Comparison of ENCODE assay signal across 1 cellular context in genomic region chr5:172906888-172907287, GRCh38.
TF ChIP-seq lines count a peak whose summit lies in the region.

No MANE protein-coding gene starts in this region.

TF ChIP-seq in GM23338, 12 proteins besides CTCF, POLR2A, EP300 and RAD21 (continued from another document):
- TF ChIP-seq, protein P1, sequence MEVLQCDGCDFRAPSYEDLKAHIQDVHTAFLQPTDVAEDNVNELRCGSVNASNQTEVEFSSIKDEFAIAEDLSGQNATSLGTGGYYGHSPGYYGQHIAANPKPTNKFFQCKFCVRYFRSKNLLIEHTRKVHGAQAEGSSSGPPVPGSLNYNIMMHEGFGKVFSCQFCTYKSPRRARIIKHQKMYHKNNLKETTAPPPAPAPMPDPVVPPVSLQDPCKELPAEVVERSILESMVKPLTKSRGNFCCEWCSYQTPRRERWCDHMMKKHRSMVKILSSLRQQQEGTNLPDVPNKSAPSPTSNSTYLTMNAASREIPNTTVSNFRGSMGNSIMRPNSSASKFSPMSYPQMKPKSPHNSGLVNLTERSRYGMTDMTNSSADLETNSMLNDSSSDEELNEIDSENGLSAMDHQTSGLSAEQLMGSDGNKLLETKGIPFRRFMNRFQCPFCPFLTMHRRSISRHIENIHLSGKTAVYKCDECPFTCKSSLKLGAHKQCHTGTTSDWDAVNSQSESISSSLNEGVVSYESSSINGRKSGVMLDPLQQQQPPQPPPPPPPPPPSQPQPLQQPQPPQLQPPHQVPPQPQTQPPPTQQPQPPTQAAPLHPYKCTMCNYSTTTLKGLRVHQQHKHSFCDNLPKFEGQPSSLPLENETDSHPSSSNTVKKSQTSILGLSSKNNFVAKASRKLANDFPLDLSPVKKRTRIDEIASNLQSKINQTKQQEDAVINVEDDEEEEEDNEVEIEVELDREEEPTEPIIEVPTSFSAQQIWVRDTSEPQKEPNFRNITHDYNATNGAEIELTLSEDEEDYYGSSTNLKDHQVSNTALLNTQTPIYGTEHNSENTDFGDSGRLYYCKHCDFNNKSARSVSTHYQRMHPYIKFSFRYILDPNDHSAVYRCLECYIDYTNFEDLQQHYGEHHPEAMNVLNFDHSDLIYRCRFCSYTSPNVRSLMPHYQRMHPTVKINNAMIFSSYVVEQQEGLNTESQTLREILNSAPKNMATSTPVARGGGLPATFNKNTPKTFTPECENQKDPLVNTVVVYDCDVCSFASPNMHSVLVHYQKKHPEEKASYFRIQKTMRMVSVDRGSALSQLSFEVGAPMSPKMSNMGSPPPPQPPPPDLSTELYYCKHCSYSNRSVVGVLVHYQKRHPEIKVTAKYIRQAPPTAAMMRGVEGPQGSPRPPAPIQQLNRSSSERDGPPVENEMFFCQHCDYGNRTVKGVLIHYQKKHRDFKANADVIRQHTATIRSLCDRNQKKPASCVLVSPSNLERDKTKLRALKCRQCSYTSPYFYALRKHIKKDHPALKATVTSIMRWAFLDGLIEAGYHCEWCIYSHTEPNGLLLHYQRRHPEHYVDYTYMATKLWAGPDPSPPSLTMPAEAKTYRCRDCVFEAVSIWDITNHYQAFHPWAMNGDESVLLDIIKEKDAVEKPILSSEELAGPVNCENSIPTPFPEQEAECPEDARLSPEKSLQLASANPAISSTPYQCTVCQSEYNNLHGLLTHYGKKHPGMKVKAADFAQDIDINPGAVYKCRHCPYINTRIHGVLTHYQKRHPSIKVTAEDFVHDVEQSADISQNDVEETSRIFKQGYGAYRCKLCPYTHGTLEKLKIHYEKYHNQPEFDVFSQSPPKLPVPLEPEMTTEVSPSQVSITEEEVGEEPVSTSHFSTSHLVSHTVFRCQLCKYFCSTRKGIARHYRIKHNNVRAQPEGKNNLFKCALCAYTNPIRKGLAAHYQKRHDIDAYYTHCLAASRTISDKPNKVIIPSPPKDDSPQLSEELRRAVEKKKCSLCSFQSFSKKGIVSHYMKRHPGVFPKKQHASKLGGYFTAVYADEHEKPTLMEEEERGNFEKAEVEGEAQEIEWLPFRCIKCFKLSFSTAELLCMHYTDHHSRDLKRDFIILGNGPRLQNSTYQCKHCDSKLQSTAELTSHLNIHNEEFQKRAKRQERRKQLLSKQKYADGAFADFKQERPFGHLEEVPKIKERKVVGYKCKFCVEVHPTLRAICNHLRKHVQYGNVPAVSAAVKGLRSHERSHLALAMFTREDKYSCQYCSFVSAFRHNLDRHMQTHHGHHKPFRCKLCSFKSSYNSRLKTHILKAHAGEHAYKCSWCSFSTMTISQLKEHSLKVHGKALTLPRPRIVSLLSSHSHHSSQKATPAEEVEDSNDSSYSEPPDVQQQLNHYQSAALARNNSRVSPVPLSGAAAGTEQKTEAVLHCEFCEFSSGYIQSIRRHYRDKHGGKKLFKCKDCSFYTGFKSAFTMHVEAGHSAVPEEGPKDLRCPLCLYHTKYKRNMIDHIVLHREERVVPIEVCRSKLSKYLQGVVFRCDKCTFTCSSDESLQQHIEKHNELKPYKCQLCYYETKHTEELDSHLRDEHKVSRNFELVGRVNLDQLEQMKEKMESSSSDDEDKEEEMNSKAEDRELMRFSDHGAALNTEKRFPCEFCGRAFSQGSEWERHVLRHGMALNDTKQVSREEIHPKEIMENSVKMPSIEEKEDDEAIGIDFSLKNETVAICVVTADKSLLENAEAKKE (CRISPR knock-in tag; IDR thresholded peaks at IDR 0.05): no peak
- TF ChIP-seq ZNF331 (CRISPR knock-in tag; IDR thresholded peaks at IDR 0.05; ENCODE audit: low read depth) (no peak), STAT1 (IDR thresholded peaks at IDR 0.05; ENCODE audit: unreplicated experiment) (no peak), POLR2AphosphoS5 (IDR thresholded peaks at IDR 0.05; ENCODE audit: low read depth) (no peak), ZNF114 (CRISPR knock-in tag; IDR thresholded peaks at IDR 0.05) (no peak)
